Comparison of ENCODE assay signal across 11 cellular contexts in the genomic region with DNA sequence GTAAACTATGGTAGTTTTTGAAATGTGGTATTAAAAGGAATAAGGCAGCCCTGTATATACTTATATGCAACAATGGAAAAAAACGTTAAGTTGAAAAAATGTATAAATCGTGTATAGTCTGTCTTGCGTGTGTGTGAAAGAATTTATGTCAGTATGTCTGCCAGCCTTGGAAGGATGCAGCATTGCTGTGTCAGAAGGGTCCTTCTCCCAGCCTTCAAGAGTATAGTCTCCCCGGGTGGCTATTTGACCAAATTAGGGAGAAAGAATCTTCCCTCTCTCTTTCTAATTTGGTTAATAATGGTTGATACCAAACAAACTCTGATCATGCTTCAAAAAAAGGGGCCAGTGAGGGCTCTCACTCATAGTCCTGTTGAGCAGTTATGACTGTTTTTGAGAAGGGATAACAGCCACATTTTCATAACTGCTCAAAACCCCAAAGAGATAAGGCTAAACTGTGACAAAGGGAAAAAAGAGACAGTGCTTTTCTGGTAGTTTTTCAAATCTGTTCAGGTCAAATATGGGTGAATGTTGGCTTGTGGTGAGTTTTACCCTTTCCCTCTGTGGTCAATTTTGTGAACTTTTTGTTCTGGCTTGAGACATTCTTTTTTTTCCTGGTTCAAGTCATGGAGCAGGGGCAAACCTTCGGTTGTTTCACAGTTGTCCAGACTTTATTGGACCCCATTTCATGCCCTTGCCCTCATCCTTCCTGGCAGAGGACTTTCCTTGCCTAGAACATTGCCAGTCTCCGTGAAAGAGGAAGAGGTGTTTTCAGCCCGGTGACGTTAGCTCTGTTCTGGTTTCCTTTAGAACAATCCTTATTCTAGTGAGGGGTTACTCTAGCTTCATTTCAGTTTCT. TPM values are rescaled to one million over a fixed set of nuclear protein-coding genes. Genes with fewer than 3 reads are reported as not detected.
A peak's percentile ranks its signal among the peaks of the same experiment; 100 is the strongest.
DNase-seq lines count a peak whose midpoint lies in the region; ATAC-seq lines count a peak whose summit lies in the region.
"Had no signal": no experiment of that assay in that cellular context is flagged by ENCODE, and none has a peak within 500 bp of the region (broad histone marks: within the 10 kb centered on the region; RNA-seq: fewer than 3 reads in every experiment).

No MANE protein-coding gene starts in this region.

- peaks cover 27% of the 10 kb centered on the region for H3K4me1 Mint-ChIP-seq in T-helper 1 cell treated with Interleukin-12 subunit alpha and Interleukin-12 subunit beta and Interleukin-4 antibody, amounts not matched to agents 30 μg/mL and 1 μg/mL, for 36 hours (ENCODE audit: low read depth)
- peaks cover 33% of the 10 kb centered on the region for H3K4me1 Mint-ChIP-seq in activated T-helper 1 cell treated with anti-CD3 and anti-CD28 coated beads, Interleukin-12 subunit alpha, Interleukin-12 subunit beta, Interleukin-2, Interleukin-4 antibody, amounts not matched to agents 30 ng/mL and 10 ng/mL and 1 ng/mL, durations not matched to agents 14 hours and 24 hours and 36 hours (ENCODE audit: low read depth)

- ATAC-seq in HG02885 (IDR thresholded peaks at IDR 0.05; ENCODE audit: poor library complexity, unreplicated experiment) (peak; percentile 51), sciatic nerve (peak; percentile 41), GM21423 (IDR thresholded peaks at IDR 0.05; ENCODE audit: unreplicated experiment) (no peak), HG02970 (IDR thresholded peaks at IDR 0.05; ENCODE audit: low FRiP score, unreplicated experiment) (no peak)

- no peak overlapping the region for H3K27ac Mint-ChIP-seq in T-helper 1 cell treated with Interleukin-12 subunit alpha and Interleukin-12 subunit beta and Interleukin-4 antibody, amounts not matched to agents 30 μg/mL and 1 μg/mL, for 36 hours
- no peak overlapping the region for H3K27ac Mint-ChIP-seq in activated T-helper 1 cell treated with anti-CD3 and anti-CD28 coated beads, Interleukin-12 subunit alpha, Interleukin-12 subunit beta, Interleukin-2, Interleukin-4 antibody, amounts not matched to agents 30 ng/mL and 10 ng/mL and 1 ng/mL, durations not matched to agents 14 hours and 24 hours and 36 hours

- DNase-seq in T-helper 1 cell (no peak), sciatic nerve (ENCODE audit: low spot score) (no peak), AG08396 (ENCODE audit: low spot score) (no peak)
- DNase-seq in activated T-helper 1 cell treated with anti-CD3 and anti-CD28 coated beads, Interleukin-12 subunit alpha, Interleukin-12 subunit beta, Interleukin-2, Interleukin-4 antibody, amounts not matched to agents 30 ng/mL and 10 ng/mL and 1 ng/mL, durations not matched to agents 14 hours and 24 hours and 36 hours (ENCODE audit: low spot score) = no peak
- DNase-seq: brain microvascular endothelial cell; Right ventricle myocardium superior; stimulated activated CD4-positive, alpha-beta T cell treated with anti-CD3 and anti-CD28 coated beads, Interleukin-1b, Interleukin-23, amount 100 ng/mL, for 48 hours had no signal

- intact Hi-C loops in activated T-helper 1 cell treated with anti-CD3 and anti-CD28 coated beads, Interleukin-12 subunit alpha, Interleukin-12 subunit beta, Interleukin-2, Interleukin-4 antibody, amounts not matched to agents 30 ng/mL and 10 ng/mL and 1 ng/mL, durations not matched to agents 14 hours and 24 hours and 36 hours (cut with micrococcal nuclease) = loop anchor here (1.0 kb wide), 1 partner anchor 17 kb away; no protein-coding TSS in a partner anchor
- intact Hi-C loops in sciatic nerve (cut with DNase I) = no loop called here

- H3K27me3 Mint-ChIP-seq in T-helper 1 cell treated with Interleukin-12 subunit alpha and Interleukin-12 subunit beta and Interleukin-4 antibody, amounts not matched to agents 30 μg/mL and 1 μg/mL, for 36 hours (ENCODE audit: low read depth) = peaks cover 3% of the 10 kb centered on the region
- peaks cover 2% of the 10 kb centered on the region for H3K27me3 Mint-ChIP-seq in activated T-helper 1 cell treated with anti-CD3 and anti-CD28 coated beads, Interleukin-12 subunit alpha, Interleukin-12 subunit beta, Interleukin-2, Interleukin-4 antibody, amounts not matched to agents 30 ng/mL and 10 ng/mL and 1 ng/mL, durations not matched to agents 14 hours and 24 hours and 36 hours (ENCODE audit: insufficient read depth)

- peak overlapping the region; percentile 29 for H3K4me3 Mint-ChIP-seq in T-helper 1 cell treated with Interleukin-12 subunit alpha and Interleukin-12 subunit beta and Interleukin-4 antibody, amounts not matched to agents 30 μg/mL and 1 μg/mL, for 36 hours
- H3K4me3 Mint-ChIP-seq in activated T-helper 1 cell treated with anti-CD3 and anti-CD28 coated beads, Interleukin-12 subunit alpha, Interleukin-12 subunit beta, Interleukin-2, Interleukin-4 antibody, amounts not matched to agents 30 ng/mL and 10 ng/mL and 1 ng/mL, durations not matched to agents 14 hours and 24 hours and 36 hours = peak overlapping the region; percentile 25

- H3K9me3 Mint-ChIP-seq in T-helper 1 cell treated with Interleukin-12 subunit alpha and Interleukin-12 subunit beta and Interleukin-4 antibody, amounts not matched to agents 30 μg/mL and 1 μg/mL, for 36 hours = peaks cover 5% of the 10 kb centered on the region
- H3K9me3 Mint-ChIP-seq in activated T-helper 1 cell treated with anti-CD3 and anti-CD28 coated beads, Interleukin-12 subunit alpha, Interleukin-12 subunit beta, Interleukin-2, Interleukin-4 antibody, amounts not matched to agents 30 ng/mL and 10 ng/mL and 1 ng/mL, durations not matched to agents 14 hours and 24 hours and 36 hours = peaks cover 7% of the 10 kb centered on the region

- H3K36me3 Mint-ChIP-seq in T-helper 1 cell treated with Interleukin-12 subunit alpha and Interleukin-12 subunit beta and Interleukin-4 antibody, amounts not matched to agents 30 μg/mL and 1 μg/mL, for 36 hours (ENCODE audit: low read depth) = peaks cover 6% of the 10 kb centered on the region
- peaks cover 19% of the 10 kb centered on the region for H3K36me3 Mint-ChIP-seq in activated T-helper 1 cell treated with anti-CD3 and anti-CD28 coated beads, Interleukin-12 subunit alpha, Interleukin-12 subunit beta, Interleukin-2, Interleukin-4 antibody, amounts not matched to agents 30 ng/mL and 10 ng/mL and 1 ng/mL, durations not matched to agents 14 hours and 24 hours and 36 hours (ENCODE audit: low read depth)

RNA-seq across cellular contexts. Expression of a gene that starts 21.0 kb away (rescaled TPM):
- 1.9 and 2.1 TPM in 2 replicates for total RNA-seq in activated T-helper 1 cell treated with anti-CD3 and anti-CD28 coated beads, Interleukin-12 subunit alpha, Interleukin-12 subunit beta, Interleukin-2, Interleukin-4 antibody, amounts not matched to agents 30 ng/mL and 10 ng/mL and 1 ng/mL, durations not matched to agents 14 hours and 24 hours and 36 hours
- total RNA-seq in sciatic nerve = 10.7 TPM

RNA-seq across cellular contexts. Expression of a gene that starts 53.7 kb away (rescaled TPM):
- 38.3 and 46.4 TPM in 2 replicates for total RNA-seq in activated T-helper 1 cell treated with anti-CD3 and anti-CD28 coated beads, Interleukin-12 subunit alpha, Interleukin-12 subunit beta, Interleukin-2, Interleukin-4 antibody, amounts not matched to agents 30 ng/mL and 10 ng/mL and 1 ng/mL, durations not matched to agents 14 hours and 24 hours and 36 hours
- total RNA-seq in sciatic nerve = 23.5 TPM

Comparison
In these comparisons a context has a peak if more than half of its experiments do, and no peak if none do; other contexts are left out.
1. ATAC-seq: peak in HG02885 (single experiment) and sciatic nerve (single experiment); none in GM21423 (single experiment) and HG02970 (single experiment).